Comparison of ENCODE assay signal across 1 cellular context in the genomic region with DNA sequence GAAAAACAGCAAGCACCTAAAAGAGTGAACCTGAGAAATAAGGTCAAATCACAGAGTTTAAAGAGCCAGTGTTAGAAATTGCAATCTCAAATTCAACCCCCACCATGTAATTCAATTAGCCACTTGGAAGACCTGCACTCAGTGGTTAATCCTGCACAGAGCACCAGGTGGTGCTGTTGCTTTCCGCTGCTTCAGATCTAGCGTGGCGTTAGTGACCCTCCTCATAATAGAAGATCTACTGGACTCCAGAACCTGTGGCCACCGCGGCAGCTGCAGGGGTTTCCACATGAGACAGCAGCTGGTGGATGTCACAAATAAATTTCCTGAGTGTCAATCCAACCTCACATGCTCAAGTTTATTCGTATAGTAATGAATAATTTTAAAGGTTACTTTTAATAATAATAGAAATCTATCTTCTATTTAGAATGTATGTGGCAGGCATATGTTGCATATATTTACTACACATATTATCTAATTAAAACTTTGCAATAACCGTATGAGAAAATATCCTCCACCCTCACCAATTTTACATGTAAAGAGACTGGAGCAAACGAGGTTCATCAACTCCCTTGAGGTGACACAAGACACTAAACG.
TF ChIP-seq lines count a peak whose summit lies in the region.

No MANE protein-coding gene starts in this region.

TF ChIP-seq in HEK293, 187 proteins besides CTCF, POLR2A, EP300 and RAD21 (continued from another document):
- TF ChIP-seq ZNF2 (tag by site-specific recombination; IDR thresholded peaks at IDR 0.05) (peak; percentile 59; the same call in 1 of the 2 replicates), ZNF555 (tag by site-specific recombination; conservative IDR thresholded peaks at IDR 0.05) (no peak), ZNF433 (tag by site-specific recombination; IDR thresholded peaks at IDR 0.05; ENCODE audit: low read depth) (no peak), ZNF394 (tag by site-specific recombination; IDR thresholded peaks at IDR 0.05; ENCODE audit: borderline replicate concordance) (no peak), ZNF112 (tag by site-specific recombination; IDR thresholded peaks at IDR 0.05) (no peak), ZNF510 (tag by site-specific recombination; IDR thresholded peaks at IDR 0.05; ENCODE audit: insufficient replicate concordance) (no peak), ZNF148 (tag by site-specific recombination; IDR thresholded peaks at IDR 0.05; ENCODE audit: borderline replicate concordance) (no peak), ZNF140 (tag by site-specific recombination; IDR thresholded peaks at IDR 0.05) (no peak), ZNF560 (tag by site-specific recombination; IDR thresholded peaks at IDR 0.05; ENCODE audit: borderline replicate concordance) (no peak), ZNF18 (tag by site-specific recombination; IDR thresholded peaks at IDR 0.05) (no peak), TCF7L2 (IDR thresholded peaks at IDR 0.05; ENCODE audit: borderline replicate concordance, low read depth, low read length) (no peak), ZNF600 (tag by site-specific recombination; IDR thresholded peaks at IDR 0.05) (no peak)
- TF ChIP-seq, protein P1, sequence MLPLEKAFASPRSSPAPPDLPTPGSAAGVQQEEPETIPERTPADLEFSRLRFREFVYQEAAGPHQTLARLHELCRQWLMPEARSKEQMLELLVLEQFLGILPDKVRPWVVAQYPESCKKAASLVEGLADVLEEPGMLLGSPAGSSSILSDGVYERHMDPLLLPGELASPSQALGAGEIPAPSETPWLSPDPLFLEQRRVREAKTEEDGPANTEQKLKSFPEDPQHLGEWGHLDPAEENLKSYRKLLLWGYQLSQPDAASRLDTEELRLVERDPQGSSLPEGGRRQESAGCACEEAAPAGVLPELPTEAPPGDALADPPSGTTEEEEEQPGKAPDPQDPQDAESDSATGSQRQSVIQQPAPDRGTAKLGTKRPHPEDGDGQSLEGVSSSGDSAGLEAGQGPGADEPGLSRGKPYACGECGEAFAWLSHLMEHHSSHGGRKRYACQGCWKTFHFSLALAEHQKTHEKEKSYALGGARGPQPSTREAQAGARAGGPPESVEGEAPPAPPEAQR (tag by site-specific recombination; IDR thresholded peaks at IDR 0.05) = no peak
- TF ChIP-seq, protein P2, sequence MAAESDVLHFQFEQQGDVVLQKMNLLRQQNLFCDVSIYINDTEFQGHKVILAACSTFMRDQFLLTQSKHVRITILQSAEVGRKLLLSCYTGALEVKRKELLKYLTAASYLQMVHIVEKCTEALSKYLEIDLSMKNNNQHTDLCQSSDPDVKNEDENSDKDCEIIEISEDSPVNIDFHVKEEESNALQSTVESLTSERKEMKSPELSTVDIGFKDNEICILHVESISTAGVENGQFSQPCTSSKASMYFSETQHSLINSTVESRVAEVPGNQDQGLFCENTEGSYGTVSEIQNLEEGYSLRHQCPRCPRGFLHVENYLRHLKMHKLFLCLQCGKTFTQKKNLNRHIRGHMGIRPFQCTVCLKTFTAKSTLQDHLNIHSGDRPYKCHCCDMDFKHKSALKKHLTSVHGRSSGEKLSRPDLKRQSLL (tag by site-specific recombination; IDR thresholded peaks at IDR 0.05) = no peak
- TF ChIP-seq, protein P3, sequence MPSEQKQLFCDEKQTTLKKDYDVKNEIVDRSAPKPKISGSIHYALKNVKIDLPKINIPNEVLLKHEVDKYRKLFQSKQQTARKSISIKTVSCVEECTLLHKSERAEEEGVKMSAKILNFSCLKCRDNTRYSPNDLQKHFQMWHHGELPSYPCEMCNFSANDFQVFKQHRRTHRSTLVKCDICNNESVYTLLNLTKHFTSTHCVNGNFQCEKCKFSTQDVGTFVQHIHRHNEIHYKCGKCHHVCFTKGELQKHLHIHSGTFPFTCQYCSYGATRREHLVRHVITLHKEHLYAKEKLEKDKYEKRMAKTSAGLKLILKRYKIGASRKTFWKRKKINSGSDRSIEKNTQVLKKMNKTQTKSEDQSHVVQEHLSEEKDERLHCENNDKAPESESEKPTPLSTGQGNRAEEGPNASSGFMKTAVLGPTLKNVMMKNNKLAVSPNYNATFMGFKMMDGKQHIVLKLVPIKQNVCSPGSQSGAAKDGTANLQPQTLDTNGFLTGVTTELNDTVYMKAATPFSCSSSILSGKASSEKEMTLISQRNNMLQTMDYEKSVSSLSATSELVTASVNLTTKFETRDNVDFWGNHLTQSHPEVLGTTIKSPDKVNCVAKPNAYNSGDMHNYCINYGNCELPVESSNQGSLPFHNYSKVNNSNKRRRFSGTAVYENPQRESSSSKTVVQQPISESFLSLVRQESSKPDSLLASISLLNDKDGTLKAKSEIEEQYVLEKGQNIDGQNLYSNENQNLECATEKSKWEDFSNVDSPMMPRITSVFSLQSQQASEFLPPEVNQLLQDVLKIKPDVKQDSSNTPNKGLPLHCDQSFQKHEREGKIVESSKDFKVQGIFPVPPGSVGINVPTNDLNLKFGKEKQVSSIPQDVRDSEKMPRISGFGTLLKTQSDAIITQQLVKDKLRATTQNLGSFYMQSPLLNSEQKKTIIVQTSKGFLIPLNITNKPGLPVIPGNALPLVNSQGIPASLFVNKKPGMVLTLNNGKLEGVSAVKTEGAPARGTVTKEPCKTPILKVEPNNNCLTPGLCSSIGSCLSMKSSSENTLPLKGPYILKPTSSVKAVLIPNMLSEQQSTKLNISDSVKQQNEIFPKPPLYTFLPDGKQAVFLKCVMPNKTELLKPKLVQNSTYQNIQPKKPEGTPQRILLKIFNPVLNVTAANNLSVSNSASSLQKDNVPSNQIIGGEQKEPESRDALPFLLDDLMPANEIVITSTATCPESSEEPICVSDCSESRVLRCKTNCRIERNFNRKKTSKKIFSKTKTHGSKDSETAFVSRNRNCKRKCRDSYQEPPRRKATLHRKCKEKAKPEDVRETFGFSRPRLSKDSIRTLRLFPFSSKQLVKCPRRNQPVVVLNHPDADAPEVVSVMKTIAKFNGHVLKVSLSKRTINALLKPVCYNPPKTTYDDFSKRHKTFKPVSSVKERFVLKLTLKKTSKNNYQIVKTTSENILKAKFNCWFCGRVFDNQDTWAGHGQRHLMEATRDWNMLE (tag by site-specific recombination; conservative IDR thresholded peaks at IDR 0.05; ENCODE audit: low read depth) = no peak
